Comparison of ENCODE assay signal across 8 cellular contexts in genomic region chr17:28841901-28842281, GRCh38. TPM values are rescaled to one million over a fixed set of nuclear protein-coding genes. Genes with fewer than 3 reads are reported as not detected.
DNase-seq lines count a peak whose midpoint lies in the region; ATAC-seq and TF ChIP-seq lines count a peak whose summit lies in the region.

No MANE protein-coding gene starts in this region.

- H3K79me2 ChIP-seq in DOHH2 (ENCODE audit: control insufficient read depth, low read length), result peaks cover 48% of the 10 kb centered on the region

- intact Hi-C loops in mucosa of descending colon (cut with DNase I, micrococcal nuclease), result no loop called here

- H3K4me3 ChIP-seq in DOHH2 (ENCODE audit: low read length), result peak overlapping the region; percentile 97
- H3K4me3 ChIP-seq in cardiac fibroblast (replicated peaks in 1 of 2; ENCODE audit: low read depth in 2 of 2, low read length in 2 of 2), result peak overlapping the region; percentile 67 to 94
- peak overlapping the region; percentile 49 for H3K4me3 ChIP-seq in mucosa of descending colon

- no peaks in the 10 kb centered on the region for H3K9me3 ChIP-seq in DOHH2 (ENCODE audit: control insufficient read depth, insufficient read depth, low read length)
- no peaks in the 10 kb centered on the region for H3K9me3 ChIP-seq in KOPT-K1 (ENCODE audit: insufficient read depth, low read length, poor library complexity, severe bottlenecking)
- H3K9me3 ChIP-seq in mucosa of descending colon, result no peaks in the 10 kb centered on the region

- no peaks in the 10 kb centered on the region for H3K27me3 ChIP-seq in DOHH2 (ENCODE audit: control insufficient read depth, low read length)

- 0 out of 2 replicates have a peak, but pooled peaks cover 3% of the 10 kb centered on the region for H3F3A ChIP-seq in DOHH2 (ENCODE audit: control insufficient read depth, insufficient read depth)

- DNase-seq in cardiac fibroblast (ENCODE audit: low read depth in 2 of 2) (peak in 1 of 2 donors; percentile 7), mucosa of descending colon (no peak), G401 (ENCODE audit: low spot score) (no peak), cortex of kidney (lab: John Stamatoyannopoulos, UW) (no peak), omental fat pad (ENCODE audit: low spot score) (no peak)

- H3K9me2 ChIP-seq in DOHH2 (replicated peaks; ENCODE audit: control insufficient read depth, low read length), result no peaks in the 10 kb centered on the region

- in situ Hi-C loops in G401 (cut with HindIII; ENCODE audit: low sequenced_read_pairs), result no loop called here

- TF ChIP-seq CTCF in DOHH2 (IDR thresholded peaks at IDR 0.05; ENCODE audit: low read depth, low read length, poor library complexity, severe bottlenecking) (no peak), cardiac fibroblast (IDR thresholded peaks at IDR 0.05; ENCODE audit: low read depth, low read length) (no peak), mucosa of descending colon (IDR thresholded peaks at IDR 0.05) (no peak), omental fat pad (IDR thresholded peaks at IDR 0.05) (no peak)

- no peaks in the 10 kb centered on the region for H4K20me1 ChIP-seq in DOHH2 (ENCODE audit: control insufficient read depth, insufficient read depth, low read depth, low read length)

- H3K36me3 ChIP-seq in DOHH2 (ENCODE audit: control insufficient read depth, low read length) (0 out of 2 replicates have a peak, but pooled peaks cover 3% of the 10 kb centered on the region), KOPT-K1 (ENCODE audit: insufficient read depth, low read length) (no peaks in the 10 kb centered on the region), mucosa of descending colon (ENCODE audit: low read depth) (no peaks in the 10 kb centered on the region)

- H3K4me1 ChIP-seq in DOHH2 (ENCODE audit: control insufficient read depth, low read length), result peaks cover 12% of the 10 kb centered on the region
- H3K4me1 ChIP-seq in mucosa of descending colon (ENCODE audit: low read depth), result peaks cover 17% of the 10 kb centered on the region

- H3K27ac ChIP-seq in DOHH2 (ENCODE audit: low read depth, low read length) (no peak overlapping the region), KOPT-K1 (ENCODE audit: low read depth, low read length, poor library complexity, severe bottlenecking) (peak overlapping the region; percentile 70)

- ATAC-seq in mucosa of descending colon, result peak; percentile 85
- no peak for ATAC-seq in GM21447 (IDR thresholded peaks at IDR 0.05; ENCODE audit: unreplicated experiment)
- no peak for ATAC-seq in omental fat pad (ENCODE audit: low FRiP score)

- peak overlapping the region; percentile 95 for H3K4me2 ChIP-seq in DOHH2 (ENCODE audit: low read length)

RNA-seq across cellular contexts. Expression of gene FAM222B, which starts 0.7 kb away (rescaled TPM):
- total RNA-seq in mucosa of descending colon (10 to 100 TPM; 25.3 to 40.0 (median 30.0) TPM), omental fat pad (10 to 100 TPM; 12.2 to 19.0 (median 14.0) TPM)
- total RNA-seq in G401 (2014; rRNA removed; shearing (Covaris generic)), result 0.86 and 8.0 TPM in 2 replicates

RNA-seq across cellular contexts. Expression of gene ERAL1, which starts 12.9 kb away (rescaled TPM):
- total RNA-seq in mucosa of descending colon, result 10 to 100 TPM; 28.6 to 38.7 (median 35.9) TPM
- 52.9 and 96.8 TPM in 2 replicates for total RNA-seq in G401 (2014; rRNA removed; shearing (Covaris generic))
- 10 to 100 TPM; 21.3 to 35.9 (median 27.8) TPM for total RNA-seq in omental fat pad

RNA-seq across cellular contexts. Expression of gene FLOT2, which starts 55.6 kb away (rescaled TPM):
- total RNA-seq in mucosa of descending colon (10 to 100 TPM; 87.9 to 98.0 (median 89.8) TPM), omental fat pad (10 to 100 TPM; 51.1 to 95.0 (median 68.3) TPM)
- total RNA-seq in G401 (2014; rRNA removed; shearing (Covaris generic)), result 57.5 and 59.7 TPM in 2 replicates
